In genomic region chr3:145307272-145307671, GRCh38 we compare ENCODE assay signal across 20 cellular contexts.
DNase-seq lines count a peak whose midpoint lies in the region; ATAC-seq, FAIRE-seq and TF ChIP-seq lines count a peak whose summit lies in the region.
"Had no signal": no experiment of that assay in that cellular context is flagged by ENCODE, and none has a peak within 500 bp of the region (broad histone marks: within the 10 kb centered on the region; RNA-seq: fewer than 3 reads in every experiment).

No MANE protein-coding gene starts in this region.

- H4K91ac ChIP-seq in IMR-90 (ENCODE audit: insufficient read depth, low read depth, low read length) (no peak overlapping the region), H1 (replicated peaks; ENCODE audit: insufficient read length, low read length) (no peak overlapping the region)

- H2BK12ac ChIP-seq in H1 (ENCODE audit: low read depth, low read length), result no peak overlapping the region

- H2AK5ac ChIP-seq in IMR-90 (ENCODE audit: low read depth, low read length), result no peak overlapping the region
- no peak overlapping the region for H2AK5ac ChIP-seq in H1 (ENCODE audit: low read depth, low read length)

- H2BK20ac ChIP-seq in IMR-90 (ENCODE audit: low read depth, low read length) (no peak overlapping the region), H1 (ENCODE audit: low read length) (no peak overlapping the region)

- H3K9ac ChIP-seq in HepG2 (ENCODE audit: insufficient read depth, low read depth, low read length) (no peak overlapping the region), IMR-90 (ENCODE audit: low read depth, low read length) (no peak overlapping the region), H1 (replicated peaks in 1 of 4; ENCODE audit: extremely low read depth in 1 of 4, low read depth in 3 of 4, low read length in 3 of 4) (no peak overlapping the region)
- H3K9ac ChIP-seq: BLaER1 had no signal

- H3K56ac ChIP-seq in IMR-90 (ENCODE audit: extremely low read depth, insufficient read depth, low read length), result no peak overlapping the region
- no peak overlapping the region for H3K56ac ChIP-seq in H1 (replicated peaks; ENCODE audit: insufficient read length, low read depth, low read length)

- H3K14ac ChIP-seq in IMR-90 (replicated peaks; ENCODE audit: low read depth, low read length), result no peak overlapping the region
- H3K14ac ChIP-seq in H1 (ENCODE audit: insufficient read length), result no peak overlapping the region

- no peak overlapping the region for H2AFZ ChIP-seq in HepG2 (ENCODE audit: low read length)
- H2AFZ ChIP-seq in IMR-90 (replicated peaks; ENCODE audit: low read length, poor library complexity), result no peak overlapping the region
- no peak overlapping the region for H2AFZ ChIP-seq in H1 (ENCODE audit: low read length)

- no peaks in the 10 kb centered on the region for H3K9me3 ChIP-seq in HepG2 (ENCODE audit: low read length)
- no peaks in the 10 kb centered on the region for H3K9me3 ChIP-seq in right lobe of liver
- H3K9me3 ChIP-seq in IMR-90 (ENCODE audit: control insufficient read depth, insufficient read depth, low read length), result peaks cover 2% of the 10 kb centered on the region; the same call in 1 of the 2 replicates
- H3K9me3 ChIP-seq in H1 (ENCODE audit: insufficient read depth in 2 of 2, low read depth in 1 of 2, low read length in 1 of 2), result no peaks in the 10 kb centered on the region
- H3K9me3 ChIP-seq in body of pancreas, result no peaks in the 10 kb centered on the region
- H3K9me3 ChIP-seq: BE2C, BLaER1 had no signal

- no peaks in the 10 kb centered on the region for H3K23me2 ChIP-seq in H1 (ENCODE audit: low read depth, low read length)

- FAIRE-seq in HepG2 (lab: Jason Lieb, UNC) (no peak), H1 (lab: Jason Lieb, UNC) (no peak)
- FAIRE-seq: G401.6, GM12891, GM19239 had no signal

- in situ Hi-C loops in HepG2 (cut with HindIII; ENCODE audit: extremely low pct_ligation_motif_present, low pct_unique_long_range_greater_than_20kb), result no loop called here
- in situ Hi-C loops in IMR-90 (cut with MboI; ENCODE audit: low sequenced_read_pairs), result no loop called here

- H3K4me3 ChIP-seq in HepG2 (replicated peaks in 1 of 3; ENCODE audit: insufficient read depth in 1 of 3, low read depth in 2 of 3, low read length in 3 of 3) (no peak overlapping the region), right lobe of liver (no peak overlapping the region), IMR-90 (ENCODE audit: insufficient read depth, low read depth, low read length) (no peak overlapping the region), H1 (ENCODE audit: extremely low read depth in 1 of 4, insufficient read depth in 2 of 4, low read depth in 3 of 4, low read length in 4 of 4) (no peak overlapping the region), body of pancreas (no peak overlapping the region)
- H3K4me3 ChIP-seq: BLaER1 had no signal

- H3K23ac ChIP-seq in IMR-90 (ENCODE audit: low read depth, low read length) (no peak overlapping the region), H1 (ENCODE audit: insufficient read length) (no peak overlapping the region)

- dilution Hi-C loops in IMR-90 (cut with HindIII; ENCODE audit: low sequenced_read_pairs, unreplicated experiment), result no loop called here

- DNase-seq in HepG2 (ENCODE audit: low spot score) (no peak), right lobe of liver (no peak), IMR-90 (no peak), H1 (ENCODE audit: low read depth in 1 of 2, low spot score in 2 of 2) (no peak), body of pancreas (no peak)
- DNase-seq: ACHN; BE2C; C1 segment of cervical spinal cord; CD4-positive, alpha-beta memory T cell; CD4-positive, CD25-positive, alpha-beta regulatory T cell; CD8-positive, alpha-beta memory T cell; COR-L47; DMS79 treated with DMSO at 0.1 percent for 48 hours; GF-D8 had no signal

- intact Hi-C loops in HepG2 (cut with micrococcal nuclease; ENCODE audit: unreplicated experiment), result no loop called here
- intact Hi-C loops in right lobe of liver (cut with DNase I), result no loop called here
- intact Hi-C loops in IMR-90 (cut with micrococcal nuclease), result no loop called here
- intact Hi-C loops in body of pancreas (cut with DNase I), result no loop called here

- no peak overlapping the region for H2AK9ac ChIP-seq in IMR-90 (replicated peaks; ENCODE audit: low read depth, low read length, poor library complexity)

- no peak overlapping the region for H3K18ac ChIP-seq in IMR-90 (ENCODE audit: low read depth, low read length)
- H3K18ac ChIP-seq in H1 (ENCODE audit: extremely low read depth, low read length), result no peak overlapping the region

- H3K9me1 ChIP-seq in IMR-90 (ENCODE audit: insufficient read depth, low read length), result no peaks in the 10 kb centered on the region

- H4K20me1 ChIP-seq in HepG2 (ENCODE audit: insufficient read depth, low read length) (no peaks in the 10 kb centered on the region), IMR-90 (ENCODE audit: insufficient read depth, low read length) (no peaks in the 10 kb centered on the region), H1 (replicated peaks in 1 of 2; ENCODE audit: control insufficient read depth in 1 of 2, insufficient read depth in 2 of 2, low read length in 2 of 2) (no peaks in the 10 kb centered on the region)
- H4K20me1 ChIP-seq: BLaER1 had no signal

- H2BK120ac ChIP-seq in IMR-90 (ENCODE audit: low read depth, low read length), result no peak overlapping the region
- H2BK120ac ChIP-seq in H1 (replicated peaks; ENCODE audit: low read depth, low read length), result no peak overlapping the region

- H3K79me2 ChIP-seq in HepG2 (ENCODE audit: insufficient read depth, low read length) (no peaks in the 10 kb centered on the region), H1 (ENCODE audit: control insufficient read depth in 1 of 2, insufficient read depth in 2 of 2, low read length in 2 of 2) (no peaks in the 10 kb centered on the region)

- H3K4me1 ChIP-seq in HepG2 (ENCODE audit: insufficient read depth, low read length), result no peaks in the 10 kb centered on the region
- no peaks in the 10 kb centered on the region for H3K4me1 ChIP-seq in right lobe of liver
- H3K4me1 ChIP-seq in IMR-90 (ENCODE audit: control insufficient read depth, insufficient read depth, low read length), result no peaks in the 10 kb centered on the region
- no peaks in the 10 kb centered on the region for H3K4me1 ChIP-seq in H1 (replicated peaks in 1 of 4; ENCODE audit: control insufficient read depth in 3 of 4, insufficient read depth in 4 of 4, low read length in 3 of 4)
- no peaks in the 10 kb centered on the region for H3K4me1 ChIP-seq in body of pancreas
- H3K4me1 ChIP-seq: BLaER1 had no signal

- CTCF ChIA-PET in HepG2 (lab: Yijun Ruan, JAX; ENCODE audit: low intra/inter-chr PET ratio, low total read pairs), result no interaction called here
- CTCF ChIA-PET in IMR-90 (lab: Yijun Ruan, JAX), result no interaction called here
- CTCF ChIA-PET in H1 (lab: Charles Lee; ENCODE audit: partially characterized antibody), result no interaction called here

- TF ChIP-seq RAD21 in HepG2 (CRISPR knock-in tag; IDR thresholded peaks at IDR 0.05) (no peak), IMR-90 (IDR thresholded peaks at IDR 0.05; ENCODE audit: low read length) (no peak), H1 (IDR thresholded peaks at IDR 0.05 in 1 of 2, conservative IDR thresholded peaks at IDR 0.05 in 1 of 2; ENCODE audit: low read depth in 2 of 2, low read length in 2 of 2) (no peak)

- TF ChIP-seq POLR2A in HepG2 (IDR thresholded peaks at IDR 0.05; ENCODE audit: insufficient read depth in 1 of 2, low read depth in 2 of 2, low read length in 2 of 2) (no peak), right lobe of liver (IDR thresholded peaks at IDR 0.05) (no peak), IMR-90 (IDR thresholded peaks at IDR 0.05; ENCODE audit: low read depth, low read length) (no peak), H1 (IDR thresholded peaks at IDR 0.05; ENCODE audit: control extremely low read depth in 1 of 2, low read depth in 2 of 2, low read length in 2 of 2) (no peak), body of pancreas (IDR thresholded peaks at IDR 0.05) (no peak)

- H3K27ac ChIP-seq in HepG2 (ENCODE audit: extremely low read length, insufficient read depth, low read length) (no peak overlapping the region), right lobe of liver (no peak overlapping the region), IMR-90 (ENCODE audit: insufficient read depth, low read length) (no peak overlapping the region), H1 (ENCODE audit: low read depth, low read length) (no peak overlapping the region), body of pancreas (no peak overlapping the region)
- H3K27ac ChIP-seq: 22Rv1, BLaER1 had no signal

- H4K5ac ChIP-seq in IMR-90 (ENCODE audit: low read depth, low read length) (no peak overlapping the region), H1 (ENCODE audit: insufficient read length, low read depth, low read length) (no peak overlapping the region)

- no peak overlapping the region for H2BK5ac ChIP-seq in IMR-90 (ENCODE audit: low read depth, low read length, poor library complexity, severe bottlenecking)
- no peak overlapping the region for H2BK5ac ChIP-seq in H1 (ENCODE audit: low read depth, low read length)

- BruUV-seq in HepG2 (replicated peaks; lab: Mats Ljungman, UMichigan) (no TSS peak), IMR-90 (replicated peaks; lab: Mats Ljungman, UMichigan) (no TSS peak)

- no peak overlapping the region for H2BK15ac ChIP-seq in IMR-90 (ENCODE audit: low read depth, low read length)
- H2BK15ac ChIP-seq in H1 (ENCODE audit: low read length), result no peak overlapping the region

- no peak overlapping the region for H3K4ac ChIP-seq in IMR-90 (ENCODE audit: low read depth, low read length)
- H3K4ac ChIP-seq in H1 (replicated peaks; ENCODE audit: insufficient read length, low read depth, low read length), result no peak overlapping the region

- TF ChIP-seq EP300 in HepG2 (IDR thresholded peaks at IDR 0.05; ENCODE audit: low read depth in 2 of 2, low read length in 2 of 2) (no peak), HepG2 (CRISPR knock-in tag; IDR thresholded peaks at IDR 0.05; ENCODE audit: borderline replicate concordance) (no peak), H1 (IDR thresholded peaks at IDR 0.05; ENCODE audit: borderline replicate concordance in 1 of 2, low read depth in 2 of 2, low read length in 2 of 2) (no peak)

- H3K36me3 ChIP-seq in HepG2 (replicated peaks in 1 of 2; ENCODE audit: control insufficient read depth in 1 of 2, insufficient read depth in 2 of 2, low read length in 2 of 2), result no peaks in the 10 kb centered on the region
- no peaks in the 10 kb centered on the region for H3K36me3 ChIP-seq in right lobe of liver
- H3K36me3 ChIP-seq in IMR-90 (ENCODE audit: control insufficient read depth, insufficient read depth, low read length), result no peaks in the 10 kb centered on the region
- no peaks in the 10 kb centered on the region for H3K36me3 ChIP-seq in H1 (ENCODE audit: control insufficient read depth in 2 of 4, insufficient read depth in 4 of 4, low read length in 3 of 4)
- H3K36me3 ChIP-seq in body of pancreas (replicated peaks in 1 of 2; ENCODE audit: insufficient read depth in 1 of 2, low read depth in 2 of 2), result no peaks in the 10 kb centered on the region
- H3K36me3 ChIP-seq: BE2C, BLaER1 had no signal

- H3K4me2 ChIP-seq in HepG2 (ENCODE audit: low read depth, low read length) (no peak overlapping the region), IMR-90 (ENCODE audit: low read depth, low read length) (no peak overlapping the region), H1 (ENCODE audit: insufficient read depth in 1 of 2, low read depth in 2 of 2, low read length in 2 of 2) (no peak overlapping the region)
- H3K4me2 ChIP-seq: BLaER1 had no signal

- POLR2A ChIA-PET in HepG2 (lab: Yijun Ruan, JAX), result no interaction called here
- POLR2A ChIA-PET in IMR-90 (lab: Charles Lee; ENCODE audit: unreplicated experiment), result no interaction called here
- POLR2A ChIA-PET in H1 (lab: Charles Lee; ENCODE audit: partially characterized antibody), result no interaction called here

- H4K8ac ChIP-seq in IMR-90 (ENCODE audit: low read depth in 2 of 2, low read length in 2 of 2), result no peak overlapping the region
- H4K8ac ChIP-seq in H1 (ENCODE audit: extremely low read depth, insufficient read depth, low read length), result no peak overlapping the region

- no peaks in the 10 kb centered on the region for H3K79me1 ChIP-seq in IMR-90 (ENCODE audit: low read depth in 1 of 2, low read length in 2 of 2)
- no peaks in the 10 kb centered on the region for H3K79me1 ChIP-seq in H1 (ENCODE audit: low read depth, low read length)

- TF ChIP-seq CTCF in HepG2 (CRISPR knock-in tag; IDR thresholded peaks at IDR 0.05) (no peak), right lobe of liver (IDR thresholded peaks at IDR 0.05) (no peak), IMR-90 (conservative IDR thresholded peaks at IDR 0.05; ENCODE audit: low read depth, low read length) (no peak), H1 (IDR thresholded peaks at IDR 0.05; ENCODE audit: control extremely low read depth in 1 of 3, insufficient read depth in 1 of 3, low read depth in 1 of 3, low read length in 3 of 3) (no peak), body of pancreas (IDR thresholded peaks at IDR 0.05) (no peak)

- ATAC-seq in HepG2 (no peak), right lobe of liver (no peak), IMR-90 (ENCODE audit: low read depth) (no peak), GM21423 (IDR thresholded peaks at IDR 0.05; ENCODE audit: unreplicated experiment) (no peak), body of pancreas (no peak)

- H3K27me3 ChIP-seq in HepG2 (ENCODE audit: control insufficient read depth in 1 of 2, insufficient read depth in 2 of 2, low read length in 2 of 2), result no peaks in the 10 kb centered on the region
- H3K27me3 ChIP-seq in right lobe of liver, result no peaks in the 10 kb centered on the region
- no peaks in the 10 kb centered on the region for H3K27me3 ChIP-seq in IMR-90 (ENCODE audit: control insufficient read depth, insufficient read depth, low read length)
- no peaks in the 10 kb centered on the region for H3K27me3 ChIP-seq in H1 (replicated peaks in 1 of 4; ENCODE audit: control insufficient read depth in 3 of 4, extremely low read depth in 1 of 4, insufficient read depth in 3 of 4, low read length in 3 of 4)
- H3K27me3 ChIP-seq in body of pancreas, result no peaks in the 10 kb centered on the region
- H3K27me3 ChIP-seq: BE2C, BLaER1 had no signal

Comparison
In these comparisons a context has a peak if more than half of its experiments do, and no peak if none do; other contexts are left out.
1. Of the 41 proteins assayed by ChIP-seq in both HepG2 and H1: peak only in HepG2: none; only in H1: none; in both: MAFK; in neither: 40.